16 cellular contexts compared by ENCODE assay signal in genomic region chr2:171307560-171307959, GRCh38.
DNase-seq lines count a peak whose midpoint lies in the region; ATAC-seq, FAIRE-seq and TF ChIP-seq lines count a peak whose summit lies in the region.
"Had no signal": no experiment of that assay in that cellular context is flagged by ENCODE, and none has a peak within 500 bp of the region (broad histone marks: within the 10 kb centered on the region; RNA-seq: fewer than 3 reads in every experiment).

No MANE protein-coding gene starts in this region.

- no peak overlapping the region for H3K4me3 ChIP-seq in bronchial epithelial cell (ENCODE audit: low read depth, low read length)
- no peak overlapping the region for H3K4me3 ChIP-seq in small intestine (ENCODE audit: low read depth in 1 of 2, low read length in 2 of 2)
- H3K4me3 ChIP-seq: stomach had no signal

- H3K36me3 ChIP-seq in bronchial epithelial cell (ENCODE audit: control insufficient read depth, insufficient read depth, low read length) (no peaks in the 10 kb centered on the region), small intestine (ENCODE audit: control insufficient read depth in 2 of 2, insufficient read depth in 2 of 2, low read length in 2 of 2) (no peaks in the 10 kb centered on the region)

- no peak for TF ChIP-seq CTCF in bronchial epithelial cell (IDR thresholded peaks at IDR 0.05; ENCODE audit: insufficient read depth, low read length, severe bottlenecking)

- FAIRE-seq in GM18507 (lab: Jason Lieb, UNC) (peak; percentile 49), bronchial epithelial cell (lab: Jason Lieb, UNC) (peak; percentile 18), small intestine (lab: Jason Lieb, UNC) (no peak)

- ATAC-seq in GM21529 (IDR thresholded peaks at IDR 0.05; ENCODE audit: unreplicated experiment) (peak; percentile 81), HG03108 (IDR thresholded peaks at IDR 0.05; ENCODE audit: unreplicated experiment) (peak; percentile 76)
- ATAC-seq: natural killer cell treated with Interleukin-12 subunit alpha and Interleukin-12 subunit beta and Interleukin-15 and Interleukin-18, amount 100 ng/mL, for 72 hours had no signal

- WGBS in small intestine, 3 donors, result 89 to 98% (median 95%) methylated on average over 4 of the region's 4 CpGs

- no peak overlapping the region for H3K27ac ChIP-seq in small intestine (ENCODE audit: low read depth in 1 of 2, low read length in 1 of 2)
- H3K27ac ChIP-seq: stomach, VCaP had no signal

- H3K27me3 ChIP-seq in bronchial epithelial cell (ENCODE audit: control insufficient read depth, insufficient read depth, low read length) (no peaks in the 10 kb centered on the region), small intestine (ENCODE audit: control insufficient read depth in 2 of 2, insufficient read depth in 2 of 2, low read length in 2 of 2) (no peaks in the 10 kb centered on the region)
- H3K27me3 ChIP-seq: stomach had no signal

- H3K9me3 ChIP-seq in small intestine (ENCODE audit: control insufficient read depth, low read depth), result no peaks in the 10 kb centered on the region

- no peaks in the 10 kb centered on the region for H3K4me1 ChIP-seq in small intestine (ENCODE audit: control insufficient read depth in 2 of 2, insufficient read depth in 1 of 2, low read depth in 1 of 2, low read length in 1 of 2)
- H3K4me1 ChIP-seq: stomach had no signal

- DNase-seq in GM18507 (ENCODE audit: extremely low spot score, insufficient read length, low read depth) (no peak), bronchial epithelial cell (ENCODE audit: low read depth) (no peak), NCI-H226 (no peak), NCI-H187 (lab: John Stamatoyannopoulos, UW) (no peak), G401 (ENCODE audit: low spot score) (no peak), small intestine (no peak)
- DNase-seq: activated CD8-positive, alpha-beta memory T cell treated with anti-CD3 and anti-CD28 coated beads, Interleukin-2, amount 50 U/mL, for 48 hours; erythroblast; NCI-H1105; NCI-H82; SHP77 treated with DMSO at 0.1 percent for 48 hours; stomach had no signal

- in situ Hi-C loops in G401 (cut with HindIII; ENCODE audit: low sequenced_read_pairs), result no loop called here
